ENCODE assay signal across 20 cellular contexts in genomic region chr17:10836145-10836544, GRCh38.
"Had no signal": no experiment of that assay in that cellular context is flagged by ENCODE, and none has a peak within 500 bp of the region (broad histone marks: within the 10 kb centered on the region; RNA-seq: fewer than 3 reads in every experiment).

No MANE protein-coding gene starts in this region.

- DNase-seq: stimulated activated CD4-positive, alpha-beta T cell treated with anti-CD3 and anti-CD28 coated beads, Interleukin-2, amount 100 ng/mL, for 48 hours; stimulated activated CD4-positive, alpha-beta T cell treated with anti-CD3 and anti-CD28 coated beads, Interleukin-4, amount 100 ng/mL, for 1 hour; stimulated activated CD4-positive, alpha-beta T cell treated with anti-CD3 and anti-CD28 coated beads, Interleukin-4, amount 100 ng/mL, for 24 hours; stimulated activated CD4-positive, alpha-beta T cell treated with anti-CD3 and anti-CD28 coated beads, Interleukin-4, amount 100 ng/mL, for 4 hours; stimulated activated CD8-positive, alpha-beta memory T cell treated with anti-CD3 and anti-CD28 coated beads, Interleukin-4, amount 100 ng/mL, for 48 hours; stimulated activated naive B cell treated with anti-CD40 and anti-IgM and Interleukin-4, amounts not matched to agents 10 μg/mL and 1 μg/mL and 100 μg/mL, for 72 hours; stimulated activated naive CD4-positive, alpha-beta T cell; stimulated activated naive CD4-positive, alpha-beta T cell treated with Interleukin-2 at 50 U/mL for 16 hours; stimulated activated naive CD8-positive, alpha-beta T cell treated with anti-CD3 and anti-CD28 coated beads, Interleukin-15, amount 100 ng/mL, for 72 hours; stimulated activated naive CD8-positive, alpha-beta T cell treated with anti-CD3 and anti-CD28 coated beads, Interleukin-15, Interleukin-2, amounts not matched to agents 100 U/mL and 50 U/mL, for 24 hours; stomach; substantia nigra; testis; thyroid gland; tibial artery; transverse colon; trophoblast cell; upper lobe of left lung; upper lobe of right lung; uterus had no signal
